13 cellular contexts compared by ENCODE assay signal in the genomic region with DNA sequence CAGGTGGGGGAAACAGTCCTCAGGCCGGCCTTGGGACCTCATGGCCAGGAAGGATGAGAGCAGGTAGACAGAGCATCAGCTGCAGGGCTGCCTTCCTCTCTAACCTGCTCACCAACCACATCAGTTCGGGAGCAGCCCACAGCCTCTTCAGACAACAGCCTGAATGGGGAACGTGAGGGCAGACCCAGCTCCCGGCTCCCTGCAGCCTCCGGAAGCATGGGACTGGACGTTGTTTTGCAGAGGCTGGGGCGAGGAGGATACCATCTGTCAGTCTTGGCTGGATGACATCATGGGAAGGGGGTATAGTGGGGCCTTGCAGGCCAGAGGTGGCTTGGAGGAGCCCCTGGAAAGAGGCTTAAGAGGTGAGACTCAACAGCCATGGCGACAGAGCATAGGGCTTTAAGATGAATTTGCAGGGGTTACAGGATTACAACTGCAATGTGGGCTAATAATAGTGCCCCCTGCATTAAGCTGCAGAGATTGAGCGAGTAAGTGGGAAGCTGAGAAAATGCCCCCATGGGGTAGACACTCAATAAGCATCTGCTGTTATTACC. TPM values are rescaled to one million over a fixed set of nuclear protein-coding genes. Genes with fewer than 3 reads are reported as not detected.
DNase-seq lines count a peak whose midpoint lies in the region; ATAC-seq and TF ChIP-seq lines count a peak whose summit lies in the region.
"Had no signal": no experiment of that assay in that cellular context is flagged by ENCODE, and none has a peak within 500 bp of the region (broad histone marks: within the 10 kb centered on the region; RNA-seq: fewer than 3 reads in every experiment).

No MANE protein-coding gene starts in this region.

- H3K36me3 Mint-ChIP-seq in activated CD4-positive, alpha-beta memory T cell treated with anti-CD3 and anti-CD28 coated beads for 36 hours = no peaks in the 10 kb centered on the region

- no peak for TF ChIP-seq POLR2A in prostate gland (IDR thresholded peaks at IDR 0.05)

- 43% methylated on average over 9 of the region's 9 CpGs for WGBS in prostate gland

- POLR2A ChIA-PET in PC-9 (lab: Charles Lee; ENCODE audit: unreplicated experiment) = interaction anchor here (0.5 to 0.6 kb wide), 2 partner anchors 9 to 30 kb away, joined by 4 read pairs; no protein-coding TSS in a partner anchor
- POLR2A ChIA-PET in activated CD4-positive, alpha-beta memory T cell treated with anti-CD3 and anti-CD28 coated beads for 36 hours (lab: Charles Lee) = no interaction called here

- intact Hi-C loops in PC-9 (cut with micrococcal nuclease; ENCODE audit: unreplicated experiment) (loop anchor here (10.0 kb wide), 1 partner anchor 142 kb away; no protein-coding TSS in a partner anchor), prostate gland (cut with DNase I) (no loop called here)
- intact Hi-C loops in activated CD4-positive, alpha-beta memory T cell treated with anti-CD3 and anti-CD28 coated beads for 36 hours (cut with micrococcal nuclease) = no loop called here

- H3K9me3 Mint-ChIP-seq in activated CD4-positive, alpha-beta memory T cell treated with anti-CD3 and anti-CD28 coated beads for 36 hours = no peaks in the 10 kb centered on the region
- H3K9me3 Mint-ChIP-seq: nephron had no signal

- H3K4me3 Mint-ChIP-seq in activated CD4-positive, alpha-beta memory T cell treated with anti-CD3 and anti-CD28 coated beads for 36 hours = no peak overlapping the region
- H3K4me3 Mint-ChIP-seq: nephron had no signal

- no peak for ATAC-seq in GM21717 (IDR thresholded peaks at IDR 0.05; ENCODE audit: unreplicated experiment)

- H3K79me2 ChIP-seq in PC-9 (ENCODE audit: low read depth) = peaks cover 51% of the 10 kb centered on the region

- CTCF ChIA-PET in PC-9 (lab: Charles Lee) = interaction anchor here (1.4 kb wide), 1 partner anchor 24 kb away, joined by 3 read pairs; no protein-coding TSS in a partner anchor
- CTCF ChIA-PET in activated CD4-positive, alpha-beta memory T cell treated with anti-CD3 and anti-CD28 coated beads for 36 hours (lab: Charles Lee) = interaction anchor here (1.4 to 3.1 kb wide), 3 partner anchors 10 to 24 kb away, joined by 4 to 16 read pairs (median 12); a partner anchor contains a TSS

- H3K27ac ChIP-seq in PC-9 (peak overlapping the region; percentile 71), epithelial cell of prostate (peak overlapping the region; percentile 90), prostate gland (peak overlapping the region; percentile 83 to 88)

- H3K4me3 ChIP-seq in PC-9 (peak overlapping the region; percentile 89), prostate gland (peak overlapping the region; percentile 64 to 65)

- H3K4me1 ChIP-seq in PC-9 (replicated peaks; ENCODE audit: insufficient read depth) (peaks cover 72% of the 10 kb centered on the region), prostate gland (replicated peaks) (peaks cover 1% of the 10 kb centered on the region)

- H3K9me3 ChIP-seq in PC-9 (ENCODE audit: insufficient read depth, low read depth) (no peaks in the 10 kb centered on the region), prostate gland (no peaks in the 10 kb centered on the region)

- peak overlapping the region; percentile 99 for H3K4me2 ChIP-seq in PC-9

- no peaks in the 10 kb centered on the region for H4K20me1 ChIP-seq in PC-9 (ENCODE audit: insufficient read depth)

- H3K27me3 Mint-ChIP-seq in activated CD4-positive, alpha-beta memory T cell treated with anti-CD3 and anti-CD28 coated beads for 36 hours = no peaks in the 10 kb centered on the region

- TF ChIP-seq CTCF in PC-9 (conservative IDR thresholded peaks at IDR 0.05) (no peak), prostate gland (IDR thresholded peaks at IDR 0.05) (no peak)

- H2AFZ ChIP-seq in PC-9 = no peak overlapping the region

- H3K9me2 ChIP-seq in PC-9 (ENCODE audit: insufficient read depth) = no peaks in the 10 kb centered on the region

- peak; percentile 42 for DNase-seq in COLO668 (lab: John Stamatoyannopoulos, UW; ENCODE audit: unreplicated experiment)
- DNase-seq in PC-9 = no peak
- DNase-seq in epithelial cell of prostate (ENCODE audit: low read depth, low spot score) = no peak
- DNase-seq in prostate gland (ENCODE audit: low spot score) = no peak
- no peak for DNase-seq in activated CD4-positive, alpha-beta memory T cell treated with anti-CD3 and anti-CD28 coated beads for 36 hours
- DNase-seq in NCI-H774 (lab: John Stamatoyannopoulos, UW) = no peak
- no peak for DNase-seq in AML-193 (lab: John Stamatoyannopoulos, UW)
- DNase-seq: activated naive CD4-positive, alpha-beta T cell treated with anti-CD3 and anti-CD28 coated beads, Interleukin-2, amount 50 U/mL, for 16 hours; NCI-H2081 treated with DMSO at 0.1 percent for 48 hours; SW 1271 had no signal

- peaks cover 62% of the 10 kb centered on the region for H3F3A ChIP-seq in PC-9 (ENCODE audit: insufficient read depth, low read depth)

- H3K36me3 ChIP-seq in PC-9 (ENCODE audit: low read depth) (peaks cover 4% of the 10 kb centered on the region; the same call in 1 of the 2 replicates), prostate gland (no peaks in the 10 kb centered on the region)

- H3K4me1 Mint-ChIP-seq in activated CD4-positive, alpha-beta memory T cell treated with anti-CD3 and anti-CD28 coated beads for 36 hours (ENCODE audit: low read depth) = peaks cover 3% of the 10 kb centered on the region

- no peak overlapping the region for H3K27ac Mint-ChIP-seq in activated CD4-positive, alpha-beta memory T cell treated with anti-CD3 and anti-CD28 coated beads for 36 hours
- H3K27ac Mint-ChIP-seq: nephron had no signal

- no peaks in the 10 kb centered on the region for H3K27me3 ChIP-seq in PC-9 (ENCODE audit: insufficient read depth, low read depth)
- H3K27me3 ChIP-seq in prostate gland (replicated peaks; ENCODE audit: insufficient read depth) = no peaks in the 10 kb centered on the region

- BruUV-seq in PC-9 (replicated peaks; lab: Mats Ljungman, UMichigan) = TSS peak; percentile 21

RNA-seq across cellular contexts. Expression of a gene that starts 1.5 kb away (rescaled TPM):
- total RNA-seq in PC-9 (2021) = 240 and 287 TPM in 2 replicates
- total RNA-seq in prostate gland = 1,000 to 10,000 TPM in 1 of 2 donors, 100 to 1,000 TPM in 1; 365 to 1,352 TPM
- total RNA-seq in activated CD4-positive, alpha-beta memory T cell treated with anti-CD3 and anti-CD28 coated beads for 36 hours = not detected

RNA-seq across cellular contexts. Expression of a gene that starts 17.8 kb away (rescaled TPM):
- total RNA-seq in PC-9 (2021) (1.2 and 1.3 TPM in 2 replicates), prostate gland (10 to 100 TPM in 1 of 2 donors, 1 to 10 TPM in 1; 9.1 to 16.3 TPM)
- total RNA-seq in activated CD4-positive, alpha-beta memory T cell treated with anti-CD3 and anti-CD28 coated beads for 36 hours = under 1 TPM; 0.50 to 0.51 TPM

RNA-seq across cellular contexts. Expression of a gene that starts 21.5 kb away (rescaled TPM):
- total RNA-seq in PC-9 (2021) = not detected in 2 replicates
- total RNA-seq in prostate gland = 10 to 100 TPM; 15.9 to 30.6 TPM
- total RNA-seq in activated CD4-positive, alpha-beta memory T cell treated with anti-CD3 and anti-CD28 coated beads for 36 hours = 1 to 10 TPM; 2.3 to 2.8 TPM

RNA-seq across cellular contexts. Expression of a gene that starts 26.0 kb away (rescaled TPM):
- total RNA-seq in PC-9 (2021) (not detected in 2 replicates), prostate gland (not detected)
- under 1 TPM; 0.77 to 0.93 TPM for total RNA-seq in activated CD4-positive, alpha-beta memory T cell treated with anti-CD3 and anti-CD28 coated beads for 36 hours
- total RNA-seq: left colon had no signal

RNA-seq across cellular contexts. Expression of a gene that starts 37.4 kb away (rescaled TPM):
- total RNA-seq in PC-9 (2021) (137 and 181 TPM in 2 replicates), prostate gland (10 to 100 TPM; 18.8 to 43.2 TPM)
- total RNA-seq in activated CD4-positive, alpha-beta memory T cell treated with anti-CD3 and anti-CD28 coated beads for 36 hours = 100 to 1,000 TPM; 334 to 360 TPM

Comparison
In these comparisons a context has a peak if more than half of its experiments do, and no peak if none do; other contexts are left out.
1. RNA of a gene that starts 1.5 kb away (total RNA-seq): 365 to 1,352 TPM in prostate gland and 240 to 287 TPM in PC-9; not detected in activated CD4-positive, alpha-beta memory T cell treated with anti-CD3 and anti-CD28 coated beads for 36 hours; every median in the first group is over 100 times any median in the second.
2. RNA of a gene that starts 21.5 kb away (total RNA-seq): 15.9 to 30.6 TPM in prostate gland; 2.3 to 2.8 TPM in activated CD4-positive, alpha-beta memory T cell treated with anti-CD3 and anti-CD28 coated beads for 36 hours and not detected in PC-9; every median in the first group is over 4 times any median in the second.
3. Peak in every context shown above with its lines, with median percentiles within 50 percentile points of each other: H3K27ac ChIP-seq.